ENCODE assay signal across 9 cellular contexts in genomic region chr17:15998031-15998574, GRCh38. TPM values are rescaled to one million over a fixed set of nuclear protein-coding genes. Genes with fewer than 3 reads are reported as not detected.
A peak's percentile ranks its signal among the peaks of the same experiment; 100 is the strongest.
DNase-seq lines count a peak whose midpoint lies in the region; ATAC-seq and TF ChIP-seq lines count a peak whose summit lies in the region.
"Had no signal": no experiment of that assay in that cellular context is flagged by ENCODE, and none has a peak within 500 bp of the region (broad histone marks: within the 10 kb centered on the region; RNA-seq: fewer than 3 reads in every experiment).

No MANE protein-coding gene starts in this region.

- H3K4me1 Mint-ChIP-seq in T-helper 2 cell treated with Interferon-gamma antibody and Interleukin-4, amounts not matched to agents 5 μg/mL and 100 μg/mL, for 36 hours (ENCODE audit: low read depth), result peaks cover 20% of the 10 kb centered on the region
- peaks cover 20% of the 10 kb centered on the region for H3K4me1 Mint-ChIP-seq in stimulated activated effector memory CD8-positive, alpha-beta T cell treated with anti-CD3 and anti-CD28 coated beads, Interleukin-12 subunit alpha, Interleukin-12 subunit beta, amount 100 ng/mL, for 72 hours

- H3K27me3 ChIP-seq in Panc1 (ENCODE audit: control insufficient read depth, insufficient read depth, low read length), result no peaks in the 10 kb centered on the region
- no peaks in the 10 kb centered on the region for H3K27me3 ChIP-seq in esophagus squamous epithelium

- H3K9me3 ChIP-seq in Panc1 (ENCODE audit: control insufficient read depth, insufficient read depth, low read depth, low read length) (peaks cover 4% of the 10 kb centered on the region; the same call in 1 of the 2 replicates), esophagus squamous epithelium (no peaks in the 10 kb centered on the region)

- in situ Hi-C loops in Panc1 (cut with HindIII; ENCODE audit: low pct_unique_long_range_greater_than_20kb, low sequenced_read_pairs), result no loop called here

- BruUV-seq in Panc1 (replicated peaks; lab: Mats Ljungman, UMichigan), result TSS peak; percentile 91

- peaks cover 28% of the 10 kb centered on the region for H3K36me3 Mint-ChIP-seq in T-helper 2 cell treated with Interferon-gamma antibody and Interleukin-4, amounts not matched to agents 5 μg/mL and 100 μg/mL, for 36 hours (ENCODE audit: low read depth)
- H3K36me3 Mint-ChIP-seq in stimulated activated effector memory CD8-positive, alpha-beta T cell treated with anti-CD3 and anti-CD28 coated beads, Interleukin-12 subunit alpha, Interleukin-12 subunit beta, amount 100 ng/mL, for 72 hours, result peaks cover 59% of the 10 kb centered on the region

- intact Hi-C loops in Panc1 (cut with micrococcal nuclease; ENCODE audit: unreplicated experiment) (loop anchor here (2.0 to 5.0 kb wide), 2 partner anchors 53 to 171 kb away; partner anchors contain the start of gene ADORA2B), esophagus squamous epithelium (cut with DNase I) (loop anchor here (10.0 kb wide), 1 partner anchor 173 kb away; no protein-coding TSS in a partner anchor)

- no peaks in the 10 kb centered on the region for H3K27me3 Mint-ChIP-seq in T-helper 2 cell treated with Interferon-gamma antibody and Interleukin-4, amounts not matched to agents 5 μg/mL and 100 μg/mL, for 36 hours (ENCODE audit: low read depth)

- H3K27ac ChIP-seq in Panc1 (ENCODE audit: low read length), result peak overlapping the region; percentile 89
- H3K27ac ChIP-seq in esophagus squamous epithelium, result peak overlapping the region in 3 of 4 donors; percentile 98 to 99 (median 98)

- no peaks in the 10 kb centered on the region for H3K9me3 Mint-ChIP-seq in T-helper 2 cell treated with Interferon-gamma antibody and Interleukin-4, amounts not matched to agents 5 μg/mL and 100 μg/mL, for 36 hours
- no peaks in the 10 kb centered on the region for H3K9me3 Mint-ChIP-seq in stimulated activated effector memory CD8-positive, alpha-beta T cell treated with anti-CD3 and anti-CD28 coated beads, Interleukin-12 subunit alpha, Interleukin-12 subunit beta, amount 100 ng/mL, for 72 hours

- peaks cover 13% of the 10 kb centered on the region for H3K36me3 ChIP-seq in Panc1 (ENCODE audit: control insufficient read depth, insufficient read depth, low read length)
- H3K36me3 ChIP-seq in esophagus squamous epithelium, result peaks cover 0 to 41% (median 11%) of the 10 kb centered on the region in 3 donors

- POLR2A ChIA-PET in Panc1 (lab: Charles Lee), result no interaction called here

- no peak for TF ChIP-seq POLR2A in esophagus squamous epithelium (IDR thresholded peaks at IDR 0.05)

- no peak for TF ChIP-seq CTCF in Panc1 (IDR thresholded peaks at IDR 0.05)
- no peak for TF ChIP-seq CTCF in esophagus squamous epithelium (IDR thresholded peaks at IDR 0.05)

- peak overlapping the region; percentile 95 for H3K4me3 Mint-ChIP-seq in T-helper 2 cell treated with Interferon-gamma antibody and Interleukin-4, amounts not matched to agents 5 μg/mL and 100 μg/mL, for 36 hours
- peak overlapping the region; percentile 74 for H3K4me3 Mint-ChIP-seq in stimulated activated effector memory CD8-positive, alpha-beta T cell treated with anti-CD3 and anti-CD28 coated beads, Interleukin-12 subunit alpha, Interleukin-12 subunit beta, amount 100 ng/mL, for 72 hours

- DNase-seq in T-helper 2 cell treated with Interferon-gamma antibody and Interleukin-4, amounts not matched to agents 5 μg/mL and 100 μg/mL, for 36 hours (ENCODE audit: low spot score), result no peak
- DNase-seq in T-helper 2 cell, result no peak
- no peak for DNase-seq in Panc1 (ENCODE audit: low read depth, low spot score)
- no peak for DNase-seq in esophagus squamous epithelium (lab: John Stamatoyannopoulos, UW)
- peak in 1 of 2 donors; percentile 28 for DNase-seq in stimulated activated effector memory CD8-positive, alpha-beta T cell treated with anti-CD3 and anti-CD28 coated beads, Interleukin-12 subunit alpha, Interleukin-12 subunit beta, amount 100 ng/mL, for 72 hours (ENCODE audit: low spot score in 2 of 2)
- no peak for DNase-seq in NCI-H1436 treated with DMSO at 0.1 percent for 48 hours (lab: John Stamatoyannopoulos, UW)
- DNase-seq in NCI-H526 treated with DMSO at 0.1 percent for 48 hours (lab: John Stamatoyannopoulos, UW), result no peak
- no peak for DNase-seq in NCI-H1092 (lab: John Stamatoyannopoulos, UW)
- DNase-seq: activated naive CD4-positive, alpha-beta T cell treated with anti-CD3 and anti-CD28 coated beads, Interleukin-2, amount 50 U/mL, for 16 hours had no signal

- H3K27ac Mint-ChIP-seq in T-helper 2 cell treated with Interferon-gamma antibody and Interleukin-4, amounts not matched to agents 5 μg/mL and 100 μg/mL, for 36 hours, result peak overlapping the region; percentile 100
- no peak overlapping the region for H3K27ac Mint-ChIP-seq in stimulated activated effector memory CD8-positive, alpha-beta T cell treated with anti-CD3 and anti-CD28 coated beads, Interleukin-12 subunit alpha, Interleukin-12 subunit beta, amount 100 ng/mL, for 72 hours

- 65% methylated on average over 4 of the region's 4 CpGs for WGBS in esophagus squamous epithelium, 2 donors

- CTCF ChIA-PET in Panc1 (lab: Charles Lee), result interaction anchor here (0.6 to 1.7 kb wide), 2 partner anchors 53 to 527 kb away, joined by 6 to 8 read pairs; partner anchors contain the start of gene ADORA2B

- no peak for ATAC-seq in Panc1
- ATAC-seq in stimulated activated effector memory CD8-positive, alpha-beta T cell treated with anti-CD3 and anti-CD28 coated beads, Interleukin-12 subunit alpha, Interleukin-12 subunit beta, amount 100 ng/mL, for 72 hours, result no peak

- H3K4me3 ChIP-seq in Panc1 (ENCODE audit: low read depth in 2 of 2, low read length in 2 of 2) (peak overlapping the region; percentile 77 to 81), esophagus squamous epithelium (peak overlapping the region in 2 of 4 donors; percentile 79 to 94)

- H3K4me1 ChIP-seq in Panc1 (ENCODE audit: control insufficient read depth, insufficient read depth, low read length) (peaks cover 5% of the 10 kb centered on the region; the same call in 1 of the 2 replicates), esophagus squamous epithelium (peaks cover 6 to 34% (median 12%) of the 10 kb centered on the region in 3 donors)

RNA-seq across cellular contexts. Expression of gene ZSWIM7, which starts 1.4 kb away (rescaled TPM):
- total RNA-seq in Panc1 (2021; ENCODE audit: unreplicated experiment) (17.5 TPM), esophagus squamous epithelium (10 to 100 TPM in 2 of 4 donors, 1 to 10 TPM in 2; 3.7 to 13.4 (median 10.3) TPM)
- 21.6 TPM for polyA plus RNA-seq in Panc1 (2012; ENCODE audit: insufficient read length)

RNA-seq across cellular contexts. Expression of gene TTC19, which starts 1.5 kb away (rescaled TPM):
- total RNA-seq in Panc1 (2021; ENCODE audit: unreplicated experiment), result 28.4 TPM
- polyA plus RNA-seq in Panc1 (2012; ENCODE audit: insufficient read length), result 28.1 TPM
- 10 to 100 TPM; 20.0 to 75.7 (median 35.6) TPM for total RNA-seq in esophagus squamous epithelium

RNA-seq across cellular contexts. Expression of gene ADORA2B, which starts 53.2 kb away (rescaled TPM):
- total RNA-seq in Panc1 (2021; ENCODE audit: unreplicated experiment), result 42.7 TPM
- polyA plus RNA-seq in Panc1 (2012; ENCODE audit: insufficient read length), result 35.5 TPM
- 10 to 100 TPM; 12.2 to 34.9 (median 32.0) TPM for total RNA-seq in esophagus squamous epithelium
